1 cellular context compared by ENCODE assay signal in the genomic region with DNA sequence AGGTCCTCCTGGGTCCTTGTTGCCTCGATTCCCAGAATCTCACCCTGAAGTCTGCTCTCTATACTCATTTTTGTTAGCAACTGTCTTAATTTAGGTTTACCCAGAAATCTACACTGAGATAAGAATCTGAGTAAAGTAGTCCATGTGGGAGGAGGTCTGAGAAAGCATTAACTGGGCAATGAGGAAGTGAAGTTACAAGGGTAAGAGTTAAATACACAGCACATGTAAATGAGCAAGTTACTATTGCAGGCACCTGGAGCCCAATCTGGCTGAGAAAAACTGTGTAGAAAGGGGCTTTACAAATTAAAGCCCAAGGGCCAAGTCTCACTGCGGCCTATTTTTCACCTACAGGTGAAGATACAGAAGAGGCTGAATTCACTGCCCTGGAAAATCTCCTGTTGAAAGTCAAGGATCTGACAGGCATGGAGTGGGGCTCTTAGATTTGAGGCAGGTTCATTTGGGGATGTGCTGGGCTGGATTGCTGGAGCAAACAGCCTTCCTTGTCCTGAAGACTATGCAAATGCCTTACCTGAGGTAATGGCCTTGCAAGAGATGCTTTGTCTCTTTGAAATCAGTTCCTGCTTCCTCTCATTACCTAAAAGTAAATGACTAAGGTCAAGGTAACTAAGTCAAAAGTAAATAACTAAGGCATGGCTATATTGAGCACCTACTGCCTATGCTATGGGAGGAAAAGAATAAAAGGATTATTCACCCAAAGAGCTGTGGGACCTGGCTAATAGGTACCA.
TF ChIP-seq lines count a peak whose summit lies in the region.

No MANE protein-coding gene starts in this region.

TF ChIP-seq in H1, 55 proteins besides CTCF, POLR2A, EP300 and RAD21:
- TF ChIP-seq TEAD4 (IDR thresholded peaks at IDR 0.05; ENCODE audit: low read depth, low read length) (no peak), CREB1 (IDR thresholded peaks at IDR 0.05) (no peak), KDM1A (IDR thresholded peaks at IDR 0.05; ENCODE audit: borderline replicate concordance, low read length) (no peak), EGR1 (IDR thresholded peaks at IDR 0.05; ENCODE audit: borderline replicate concordance, low read depth, low read length) (no peak), SP2 (IDR thresholded peaks at IDR 0.05; ENCODE audit: low read length) (no peak), SIN3A (conservative IDR thresholded peaks at IDR 0.05 in 1 of 2, IDR thresholded peaks at IDR 0.05 in 1 of 2; ENCODE audit: low read depth in 1 of 2, low read length in 2 of 2) (no peak), RNF2 (IDR thresholded peaks at IDR 0.05; ENCODE audit: borderline replicate concordance, low read depth, low read length, missing control alignments, poor library complexity, severe bottlenecking) (no peak), KDM5A (IDR thresholded peaks at IDR 0.05; ENCODE audit: low read length) (no peak), NRF1 (IDR thresholded peaks at IDR 0.05; ENCODE audit: low read depth, low read length) (no peak), POLR2AphosphoS5 (IDR thresholded peaks at IDR 0.05; ENCODE audit: low read depth, low read length) (no peak), YY1 (IDR thresholded peaks at IDR 0.05; ENCODE audit: low read depth, low read length) (no peak), CBX5 (IDR thresholded peaks at IDR 0.05; ENCODE audit: low read depth, low read length) (no peak), SUZ12 (IDR thresholded peaks at IDR 0.05; ENCODE audit: low read length) (no peak), TAF1 (IDR thresholded peaks at IDR 0.05; ENCODE audit: low read depth, low read length) (no peak), SIRT6 (IDR thresholded peaks at IDR 0.05; ENCODE audit: low read length) (no peak)
- TF ChIP-seq, protein P1, sequence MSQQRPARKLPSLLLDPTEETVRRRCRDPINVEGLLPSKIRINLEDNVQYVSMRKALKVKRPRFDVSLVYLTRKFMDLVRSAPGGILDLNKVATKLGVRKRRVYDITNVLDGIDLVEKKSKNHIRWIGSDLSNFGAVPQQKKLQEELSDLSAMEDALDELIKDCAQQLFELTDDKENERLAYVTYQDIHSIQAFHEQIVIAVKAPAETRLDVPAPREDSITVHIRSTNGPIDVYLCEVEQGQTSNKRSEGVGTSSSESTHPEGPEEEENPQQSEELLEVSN (IDR thresholded peaks at IDR 0.05), result no peak
- TF ChIP-seq, protein P2, sequence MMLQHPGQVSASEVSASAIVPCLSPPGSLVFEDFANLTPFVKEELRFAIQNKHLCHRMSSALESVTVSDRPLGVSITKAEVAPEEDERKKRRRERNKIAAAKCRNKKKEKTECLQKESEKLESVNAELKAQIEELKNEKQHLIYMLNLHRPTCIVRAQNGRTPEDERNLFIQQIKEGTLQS (IDR thresholded peaks at IDR 0.05; ENCODE audit: insufficient read depth, low read depth, low read length), result no peak
- TF ChIP-seq, protein P3, sequence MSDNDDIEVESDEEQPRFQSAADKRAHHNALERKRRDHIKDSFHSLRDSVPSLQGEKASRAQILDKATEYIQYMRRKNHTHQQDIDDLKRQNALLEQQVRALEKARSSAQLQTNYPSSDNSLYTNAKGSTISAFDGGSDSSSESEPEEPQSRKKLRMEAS (IDR thresholded peaks at IDR 0.05), result no peak
